ENCODE assay signal across 2 cellular contexts in the genomic region with DNA sequence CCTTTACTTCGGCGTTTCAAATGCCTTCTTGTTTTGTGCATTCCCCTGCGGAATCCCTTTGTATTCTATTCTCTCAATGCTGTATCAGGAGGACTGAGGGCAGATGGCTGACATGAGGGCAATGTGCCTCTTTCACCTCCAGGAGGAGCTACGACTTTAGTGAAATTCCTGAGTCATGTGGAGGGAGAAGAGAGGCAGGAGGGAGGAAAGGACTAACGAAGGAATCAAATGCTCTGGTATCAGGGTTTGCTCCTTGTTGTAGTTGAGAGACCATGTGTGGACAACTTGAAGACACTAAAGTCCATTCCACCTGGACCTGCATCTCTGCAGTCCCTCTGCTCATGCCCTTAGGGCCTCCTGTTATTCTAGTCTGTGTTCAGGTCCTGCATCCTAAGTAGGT.
TF ChIP-seq lines count a peak whose summit lies in the region.

No MANE protein-coding gene starts in this region.

TF ChIP-seq in HCT116, 20 proteins besides CTCF, POLR2A, EP300 and RAD21 (continued from another document):
- TF ChIP-seq, protein P1, sequence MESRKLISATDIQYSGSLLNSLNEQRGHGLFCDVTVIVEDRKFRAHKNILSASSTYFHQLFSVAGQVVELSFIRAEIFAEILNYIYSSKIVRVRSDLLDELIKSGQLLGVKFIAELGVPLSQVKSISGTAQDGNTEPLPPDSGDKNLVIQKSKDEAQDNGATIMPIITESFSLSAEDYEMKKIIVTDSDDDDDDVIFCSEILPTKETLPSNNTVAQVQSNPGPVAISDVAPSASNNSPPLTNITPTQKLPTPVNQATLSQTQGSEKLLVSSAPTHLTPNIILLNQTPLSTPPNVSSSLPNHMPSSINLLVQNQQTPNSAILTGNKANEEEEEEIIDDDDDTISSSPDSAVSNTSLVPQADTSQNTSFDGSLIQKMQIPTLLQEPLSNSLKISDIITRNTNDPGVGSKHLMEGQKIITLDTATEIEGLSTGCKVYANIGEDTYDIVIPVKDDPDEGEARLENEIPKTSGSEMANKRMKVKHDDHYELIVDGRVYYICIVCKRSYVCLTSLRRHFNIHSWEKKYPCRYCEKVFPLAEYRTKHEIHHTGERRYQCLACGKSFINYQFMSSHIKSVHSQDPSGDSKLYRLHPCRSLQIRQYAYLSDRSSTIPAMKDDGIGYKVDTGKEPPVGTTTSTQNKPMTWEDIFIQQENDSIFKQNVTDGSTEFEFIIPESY (IDR thresholded peaks at IDR 0.05; ENCODE audit: extremely low read depth, insufficient replicate concordance, low read length), result no peak
- TF ChIP-seq, protein P2, sequence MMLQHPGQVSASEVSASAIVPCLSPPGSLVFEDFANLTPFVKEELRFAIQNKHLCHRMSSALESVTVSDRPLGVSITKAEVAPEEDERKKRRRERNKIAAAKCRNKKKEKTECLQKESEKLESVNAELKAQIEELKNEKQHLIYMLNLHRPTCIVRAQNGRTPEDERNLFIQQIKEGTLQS (IDR thresholded peaks at IDR 0.05), result no peak
- TF ChIP-seq POLR2AphosphoS5 (IDR thresholded peaks at IDR 0.05; ENCODE audit: low read depth, low read length), result no peak
- no peak for TF ChIP-seq TCF7L2 (IDR thresholded peaks at IDR 0.05; ENCODE audit: borderline replicate concordance, extremely low read depth, insufficient read depth, insufficient read length)
- TF ChIP-seq, protein P3, sequence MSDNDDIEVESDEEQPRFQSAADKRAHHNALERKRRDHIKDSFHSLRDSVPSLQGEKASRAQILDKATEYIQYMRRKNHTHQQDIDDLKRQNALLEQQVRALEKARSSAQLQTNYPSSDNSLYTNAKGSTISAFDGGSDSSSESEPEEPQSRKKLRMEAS (IDR thresholded peaks at IDR 0.05), result peak; percentile 68
- no peak for TF ChIP-seq SRF (IDR thresholded peaks at IDR 0.05; ENCODE audit: low read depth)

TF ChIP-seq in SK-N-SH treated with all-trans-retinoic acid at 6 μM for 48 hours, 23 proteins besides CTCF, POLR2A, EP300 and RAD21 (continued from another document):
- TF ChIP-seq TSHZ2 (CRISPR knock-in tag; IDR thresholded peaks at IDR 0.05) (no peak), ZFP30 (CRISPR knock-in tag; IDR thresholded peaks at IDR 0.05) (no peak), SNAI2 (CRISPR knock-in tag; IDR thresholded peaks at IDR 0.05) (no peak), ZNF8 (CRISPR knock-in tag; IDR thresholded peaks at IDR 0.05) (no peak), BACH2 (CRISPR knock-in tag; IDR thresholded peaks at IDR 0.05; ENCODE audit: borderline replicate concordance) (no peak), TOX (CRISPR knock-in tag; IDR thresholded peaks at IDR 0.05; ENCODE audit: borderline replicate concordance) (no peak), CSDC2 (CRISPR knock-in tag; IDR thresholded peaks at IDR 0.05) (no peak), ZFP3 (CRISPR knock-in tag; IDR thresholded peaks at IDR 0.05) (no peak), TCF4 (CRISPR knock-in tag; IDR thresholded peaks at IDR 0.05; ENCODE audit: borderline replicate concordance) (no peak), ARNTL (CRISPR knock-in tag; IDR thresholded peaks at IDR 0.05; ENCODE audit: borderline replicate concordance, low read depth) (no peak), ZNF565 (CRISPR knock-in tag; conservative IDR thresholded peaks at IDR 0.05; ENCODE audit: low read depth) (no peak), GLIS3 (CRISPR knock-in tag; IDR thresholded peaks at IDR 0.05) (no peak), OSR1 (CRISPR knock-in tag; IDR thresholded peaks at IDR 0.05) (no peak)
- TF ChIP-seq, protein P4, sequence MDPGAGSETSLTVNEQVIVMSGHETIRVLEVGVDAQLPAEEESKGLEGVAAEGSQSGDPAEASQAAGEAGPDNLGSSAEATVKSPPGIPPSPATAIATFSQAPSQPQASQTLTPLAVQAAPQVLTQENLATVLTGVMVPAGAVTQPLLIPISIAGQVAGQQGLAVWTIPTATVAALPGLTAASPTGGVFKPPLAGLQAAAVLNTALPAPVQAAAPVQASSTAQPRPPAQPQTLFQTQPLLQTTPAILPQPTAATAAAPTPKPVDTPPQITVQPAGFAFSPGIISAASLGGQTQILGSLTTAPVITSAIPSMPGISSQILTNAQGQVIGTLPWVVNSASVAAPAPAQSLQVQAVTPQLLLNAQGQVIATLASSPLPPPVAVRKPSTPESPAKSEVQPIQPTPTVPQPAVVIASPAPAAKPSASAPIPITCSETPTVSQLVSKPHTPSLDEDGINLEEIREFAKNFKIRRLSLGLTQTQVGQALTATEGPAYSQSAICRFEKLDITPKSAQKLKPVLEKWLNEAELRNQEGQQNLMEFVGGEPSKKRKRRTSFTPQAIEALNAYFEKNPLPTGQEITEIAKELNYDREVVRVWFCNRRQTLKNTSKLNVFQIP (CRISPR knock-in tag; IDR thresholded peaks at IDR 0.05; ENCODE audit: borderline replicate concordance, low read depth), result no peak
- TF ChIP-seq, protein P5, sequence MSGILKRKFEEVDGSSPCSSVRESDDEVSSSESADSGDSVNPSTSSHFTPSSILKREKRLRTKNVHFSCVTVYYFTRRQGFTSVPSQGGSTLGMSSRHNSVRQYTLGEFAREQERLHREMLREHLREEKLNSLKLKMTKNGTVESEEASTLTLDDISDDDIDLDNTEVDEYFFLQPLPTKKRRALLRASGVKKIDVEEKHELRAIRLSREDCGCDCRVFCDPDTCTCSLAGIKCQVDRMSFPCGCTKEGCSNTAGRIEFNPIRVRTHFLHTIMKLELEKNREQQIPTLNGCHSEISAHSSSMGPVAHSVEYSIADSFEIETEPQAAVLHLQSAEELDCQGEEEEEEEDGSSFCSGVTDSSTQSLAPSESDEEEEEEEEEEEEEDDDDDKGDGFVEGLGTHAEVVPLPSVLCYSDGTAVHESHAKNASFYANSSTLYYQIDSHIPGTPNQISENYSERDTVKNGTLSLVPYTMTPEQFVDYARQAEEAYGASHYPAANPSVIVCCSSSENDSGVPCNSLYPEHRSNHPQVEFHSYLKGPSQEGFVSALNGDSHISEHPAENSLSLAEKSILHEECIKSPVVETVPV (CRISPR knock-in tag; IDR thresholded peaks at IDR 0.05), result no peak
TF ChIP-seq in SK-N-SH treated with all-trans-retinoic acid at 6 μM for 48 hours: peak in this region for 0.
